In genomic region chr14:51850651-51851050, GRCh38 we compare ENCODE assay signal across 20 cellular contexts. TPM values are rescaled to one million over a fixed set of nuclear protein-coding genes. Genes with fewer than 3 reads are reported as not detected.
DNase-seq lines count a peak whose midpoint lies in the region; ATAC-seq and TF ChIP-seq lines count a peak whose summit lies in the region.
"Had no signal": no experiment of that assay in that cellular context is flagged by ENCODE, and none has a peak within 500 bp of the region (broad histone marks: within the 10 kb centered on the region; RNA-seq: fewer than 3 reads in every experiment).

No MANE protein-coding gene starts in this region.

- intact Hi-C loops in activated T-helper 1 cell treated with anti-CD3 and anti-CD28 coated beads, Interleukin-12 subunit alpha, Interleukin-12 subunit beta, Interleukin-2, Interleukin-4 antibody, amounts not matched to agents 30 ng/mL and 10 ng/mL and 1 ng/mL, durations not matched to agents 14 hours and 24 hours and 36 hours (cut with micrococcal nuclease) = no loop called here

- peak overlapping the region; percentile 71 for H3K27ac Mint-ChIP-seq in activated T-cell treated with anti-CD3 and anti-CD28 coated beads, Interleukin-2, amount 50 U/mL, for 72 hours
- peak overlapping the region; percentile 10 for H3K27ac Mint-ChIP-seq in activated T-helper 1 cell treated with anti-CD3 and anti-CD28 coated beads, Interleukin-12 subunit alpha, Interleukin-12 subunit beta, Interleukin-2, Interleukin-4 antibody, amounts not matched to agents 30 ng/mL and 10 ng/mL and 1 ng/mL, durations not matched to agents 14 hours and 24 hours and 36 hours
- H3K27ac Mint-ChIP-seq in activated naive CD8-positive, alpha-beta T cell treated with anti-CD3 and anti-CD28 coated beads, Interleukin-2, amount 50 U/mL, for 24 hours = peak overlapping the region; percentile 63
- H3K27ac Mint-ChIP-seq: HFFc6 had no signal

- peaks cover 16 to 20% of the 10 kb centered on the region in 2 donors for H3K9me3 Mint-ChIP-seq in activated T-cell treated with anti-CD3 and anti-CD28 coated beads, Interleukin-2, amount 50 U/mL, for 72 hours
- H3K9me3 Mint-ChIP-seq in activated T-cell treated with anti-CD3 and anti-CD28 coated beads, Interleukin-2, amount 50 U/mL, for 4 hours = peaks cover 23% of the 10 kb centered on the region
- H3K9me3 Mint-ChIP-seq in activated T-helper 1 cell treated with anti-CD3 and anti-CD28 coated beads, Interleukin-12 subunit alpha, Interleukin-12 subunit beta, Interleukin-2, Interleukin-4 antibody, amounts not matched to agents 30 ng/mL and 10 ng/mL and 1 ng/mL, durations not matched to agents 14 hours and 24 hours and 36 hours = peaks cover 33% of the 10 kb centered on the region
- peaks cover 26% of the 10 kb centered on the region for H3K9me3 Mint-ChIP-seq in activated naive CD8-positive, alpha-beta T cell treated with anti-CD3 and anti-CD28 coated beads, Interleukin-2, amount 50 U/mL, for 24 hours
- H3K9me3 Mint-ChIP-seq: HFFc6 had no signal

- H3K36me3 Mint-ChIP-seq in activated T-cell treated with anti-CD3 and anti-CD28 coated beads, Interleukin-2, amount 50 U/mL, for 72 hours (ENCODE audit: insufficient read depth in 2 of 2) = peaks cover 17 to 31% of the 10 kb centered on the region in 2 donors
- H3K36me3 Mint-ChIP-seq in activated T-cell treated with anti-CD3 and anti-CD28 coated beads, Interleukin-2, amount 50 U/mL, for 4 hours (ENCODE audit: insufficient read depth) = peaks cover 15% of the 10 kb centered on the region
- peaks cover 31% of the 10 kb centered on the region for H3K36me3 Mint-ChIP-seq in activated T-helper 1 cell treated with anti-CD3 and anti-CD28 coated beads, Interleukin-12 subunit alpha, Interleukin-12 subunit beta, Interleukin-2, Interleukin-4 antibody, amounts not matched to agents 30 ng/mL and 10 ng/mL and 1 ng/mL, durations not matched to agents 14 hours and 24 hours and 36 hours (ENCODE audit: low read depth)
- peaks cover 30% of the 10 kb centered on the region for H3K36me3 Mint-ChIP-seq in activated naive CD8-positive, alpha-beta T cell treated with anti-CD3 and anti-CD28 coated beads, Interleukin-2, amount 50 U/mL, for 24 hours (ENCODE audit: low read depth)

- H3K36me3 ChIP-seq in neutrophil = no peaks in the 10 kb centered on the region
- H3K36me3 ChIP-seq: BLaER1 treated with 17β-estradiol and CSF1 and Interleukin-3, amounts not matched to agents 10 nM and 100 nM had no signal

- H3K27me3 Mint-ChIP-seq in activated T-cell treated with anti-CD3 and anti-CD28 coated beads, Interleukin-2, amount 50 U/mL, for 72 hours (ENCODE audit: low read depth) = no peaks in the 10 kb centered on the region
- H3K27me3 Mint-ChIP-seq in activated T-cell treated with anti-CD3 and anti-CD28 coated beads, Interleukin-2, amount 50 U/mL, for 4 hours (ENCODE audit: low read depth) = no peaks in the 10 kb centered on the region
- peaks cover 4% of the 10 kb centered on the region for H3K27me3 Mint-ChIP-seq in activated T-helper 1 cell treated with anti-CD3 and anti-CD28 coated beads, Interleukin-12 subunit alpha, Interleukin-12 subunit beta, Interleukin-2, Interleukin-4 antibody, amounts not matched to agents 30 ng/mL and 10 ng/mL and 1 ng/mL, durations not matched to agents 14 hours and 24 hours and 36 hours (ENCODE audit: insufficient read depth)
- H3K27me3 Mint-ChIP-seq in activated naive CD8-positive, alpha-beta T cell treated with anti-CD3 and anti-CD28 coated beads, Interleukin-2, amount 50 U/mL, for 24 hours = peaks cover 2% of the 10 kb centered on the region

- no peak for ATAC-seq in activated T-cell treated with anti-CD3 and anti-CD28 coated beads, Interleukin-2, amount 50 U/mL, for 72 hours (replicated peaks in 1 of 2)
- ATAC-seq in activated T-cell treated with anti-CD3 and anti-CD28 coated beads, Interleukin-2, amount 50 U/mL, for 4 hours = no peak
- no peak for ATAC-seq in activated naive CD8-positive, alpha-beta T cell treated with anti-CD3 and anti-CD28 coated beads, Interleukin-2, amount 50 U/mL, for 24 hours
- no peak for ATAC-seq in GM18907 (IDR thresholded peaks at IDR 0.05; ENCODE audit: unreplicated experiment)

- H3K4me3 Mint-ChIP-seq in activated T-cell treated with anti-CD3 and anti-CD28 coated beads, Interleukin-2, amount 50 U/mL, for 72 hours = no peak overlapping the region
- no peak overlapping the region for H3K4me3 Mint-ChIP-seq in activated T-cell treated with anti-CD3 and anti-CD28 coated beads, Interleukin-2, amount 50 U/mL, for 4 hours
- peak overlapping the region; percentile 3 for H3K4me3 Mint-ChIP-seq in activated T-helper 1 cell treated with anti-CD3 and anti-CD28 coated beads, Interleukin-12 subunit alpha, Interleukin-12 subunit beta, Interleukin-2, Interleukin-4 antibody, amounts not matched to agents 30 ng/mL and 10 ng/mL and 1 ng/mL, durations not matched to agents 14 hours and 24 hours and 36 hours
- no peak overlapping the region for H3K4me3 Mint-ChIP-seq in activated naive CD8-positive, alpha-beta T cell treated with anti-CD3 and anti-CD28 coated beads, Interleukin-2, amount 50 U/mL, for 24 hours
- H3K4me3 Mint-ChIP-seq: HFFc6 had no signal

- peak overlapping the region; percentile 4 for H3K27ac ChIP-seq in neutrophil

- H3K4me1 Mint-ChIP-seq in activated T-cell treated with anti-CD3 and anti-CD28 coated beads, Interleukin-2, amount 50 U/mL, for 72 hours (ENCODE audit: low read depth) = peaks cover 86% of the 10 kb centered on the region
- peaks cover 71% of the 10 kb centered on the region for H3K4me1 Mint-ChIP-seq in activated T-cell treated with anti-CD3 and anti-CD28 coated beads, Interleukin-2, amount 50 U/mL, for 4 hours (ENCODE audit: low read depth)
- H3K4me1 Mint-ChIP-seq in activated T-helper 1 cell treated with anti-CD3 and anti-CD28 coated beads, Interleukin-12 subunit alpha, Interleukin-12 subunit beta, Interleukin-2, Interleukin-4 antibody, amounts not matched to agents 30 ng/mL and 10 ng/mL and 1 ng/mL, durations not matched to agents 14 hours and 24 hours and 36 hours (ENCODE audit: low read depth) = peaks cover 64% of the 10 kb centered on the region
- H3K4me1 Mint-ChIP-seq in activated naive CD8-positive, alpha-beta T cell treated with anti-CD3 and anti-CD28 coated beads, Interleukin-2, amount 50 U/mL, for 24 hours = peaks cover 76% of the 10 kb centered on the region

- no peaks in the 10 kb centered on the region for H3K27me3 ChIP-seq in neutrophil
- H3K27me3 ChIP-seq: BLaER1 treated with 17β-estradiol and CSF1 and Interleukin-3, amounts not matched to agents 10 nM and 100 nM had no signal

- H3K4me1 ChIP-seq in neutrophil (ENCODE audit: control insufficient read depth in 1 of 2, insufficient read depth in 1 of 2, low read depth in 1 of 2, low read length in 1 of 2) = peaks cover 50 to 72% of the 10 kb centered on the region in 2 experiments

- no peak for TF ChIP-seq CTCF in neutrophil (IDR thresholded peaks at IDR 0.05)

- no peak overlapping the region for H3K4me3 ChIP-seq in neutrophil (ENCODE audit: low read depth in 1 of 2, low read length in 1 of 2)
- H3K4me3 ChIP-seq: BLaER1 treated with 17β-estradiol and CSF1 and Interleukin-3, amounts not matched to agents 10 nM and 100 nM had no signal

- no peak for DNase-seq in activated T-cell treated with anti-CD3 and anti-CD28 coated beads, Interleukin-2, amount 50 U/mL, for 72 hours
- no peak for DNase-seq in activated T-cell treated with anti-CD3 and anti-CD28 coated beads, Interleukin-2, amount 50 U/mL, for 4 hours
- DNase-seq in activated T-helper 1 cell treated with anti-CD3 and anti-CD28 coated beads, Interleukin-12 subunit alpha, Interleukin-12 subunit beta, Interleukin-2, Interleukin-4 antibody, amounts not matched to agents 30 ng/mL and 10 ng/mL and 1 ng/mL, durations not matched to agents 14 hours and 24 hours and 36 hours (ENCODE audit: low spot score) = no peak
- no peak for DNase-seq in activated naive CD8-positive, alpha-beta T cell treated with anti-CD3 and anti-CD28 coated beads, Interleukin-2, amount 50 U/mL, for 24 hours
- no peak for DNase-seq in stimulated activated CD8-positive, alpha-beta memory T cell treated with anti-CD3 and anti-CD28 coated beads, Interleukin-4, amount 100 ng/mL, for 48 hours
- DNase-seq in NCI-H1417 (lab: John Stamatoyannopoulos, UW) = no peak
- DNase-seq: H7, HFFc6, KG1, MV-4-11, NCI-H1417 treated with DMSO at 0.1 percent for 48 hours, NCI-H1930, NCI-H345, NCI-H524 treated with DMSO at 0.1 percent for 48 hours, RPMI8226, SHP77 treated with DMSO at 0.1 percent for 48 hours had no signal

- no peaks in the 10 kb centered on the region for H3K9me3 ChIP-seq in neutrophil

RNA-seq across cellular contexts. Expression of gene GNG2, which starts 9.8 kb away (rescaled TPM):
- total RNA-seq in activated T-cell treated with anti-CD3 and anti-CD28 coated beads, Interleukin-2, amount 50 U/mL, for 72 hours = 100 to 1,000 TPM; 233 to 250 TPM
- total RNA-seq in activated T-cell treated with anti-CD3 and anti-CD28 coated beads, Interleukin-2, amount 50 U/mL, for 4 hours = 10 to 100 TPM; 28.4 to 47.3 (median 42.9) TPM
- 126 and 128 TPM in 2 replicates for total RNA-seq in activated T-helper 1 cell treated with anti-CD3 and anti-CD28 coated beads, Interleukin-12 subunit alpha, Interleukin-12 subunit beta, Interleukin-2, Interleukin-4 antibody, amounts not matched to agents 30 ng/mL and 10 ng/mL and 1 ng/mL, durations not matched to agents 14 hours and 24 hours and 36 hours
- total RNA-seq: HT-29 had no signal

Comparison
In these comparisons a context has a peak if more than half of its experiments do, and no peak if none do; other contexts are left out.
1. H3K27ac Mint-ChIP-seq: peak in every context shown above with its lines; median percentile 71 in activated T-cell treated with anti-CD3 and anti-CD28 coated beads, Interleukin-2, amount 50 U/mL, for 72 hours; 63 in activated naive CD8-positive, alpha-beta T cell treated with anti-CD3 and anti-CD28 coated beads, Interleukin-2, amount 50 U/mL, for 24 hours; 10 in activated T-helper 1 cell treated with anti-CD3 and anti-CD28 coated beads, Interleukin-12 subunit alpha, Interleukin-12 subunit beta, Interleukin-2, Interleukin-4 antibody, amounts not matched to agents 30 ng/mL and 10 ng/mL and 1 ng/mL, durations not matched to agents 14 hours and 24 hours and 36 hours.